ENCODE assay signal across 9 cellular contexts in the genomic region with DNA sequence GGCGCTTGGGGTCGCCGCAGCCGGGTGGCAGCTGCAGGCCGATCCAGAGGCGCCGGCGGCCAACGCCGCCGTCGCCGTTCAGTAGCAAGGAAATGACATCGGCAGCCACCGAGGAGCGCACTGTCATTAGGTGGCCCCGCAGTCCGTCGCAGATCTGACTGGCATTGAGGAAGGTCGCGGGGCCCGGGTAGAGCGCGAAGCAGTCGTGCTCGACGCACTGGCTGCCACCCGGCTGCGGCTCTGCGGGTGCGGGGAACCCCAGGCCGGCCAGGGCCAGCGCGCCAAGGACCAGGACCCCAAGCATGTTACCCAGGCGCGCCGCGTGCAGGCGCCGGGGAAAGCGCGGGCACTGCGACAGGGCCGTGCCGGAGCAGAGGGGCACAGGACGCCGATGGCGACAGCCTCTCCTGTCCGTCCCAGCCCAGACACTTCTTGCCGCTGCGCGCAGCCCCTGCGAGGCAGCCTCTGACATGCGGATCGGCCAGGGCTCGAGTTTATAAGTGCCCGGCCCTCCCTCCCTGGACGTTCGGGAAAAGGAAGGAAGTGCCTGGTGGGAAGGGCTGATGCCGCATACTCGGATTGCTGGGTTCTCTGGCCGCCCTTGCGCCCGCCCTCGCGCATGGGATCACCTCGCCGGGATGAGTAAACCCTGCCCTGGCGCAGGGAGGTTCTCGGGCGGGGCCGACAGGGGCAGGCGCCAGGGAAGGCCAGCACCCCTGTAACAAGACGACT. TPM values are rescaled to one million over a fixed set of nuclear protein-coding genes. Genes with fewer than 3 reads are reported as not detected.
A peak's percentile ranks its signal among the peaks of the same experiment; 100 is the strongest.
DNase-seq lines count a peak whose midpoint lies in the region; ATAC-seq and TF ChIP-seq lines count a peak whose summit lies in the region.
"Had no signal": no experiment of that assay in that cellular context is flagged by ENCODE, and none has a peak within 500 bp of the region (broad histone marks: within the 10 kb centered on the region; RNA-seq: fewer than 3 reads in every experiment).

TSS of gene THBD (minus strand) at position 472 of the 732 bp plus-strand sequence. CDS start at position 304, 168 bp downstream.

- DNase-seq in NOMO-1 treated with dmso at 0.1 percent for 144 hours (lab: John Stamatoyannopoulos, UW; ENCODE audit: unreplicated experiment) (peak; percentile 32), endodermal cell (peak; percentile 85), mesenchymal stem cell (peak; percentile 86), transverse colon (peak; percentile 56), SKM-1 treated with dmso at 0.1 percent for 144 hours (lab: John Stamatoyannopoulos, UW; ENCODE audit: unreplicated experiment) (no peak)
- DNase-seq in activated naive CD4-positive, alpha-beta T cell treated with anti-CD3 and anti-CD28 coated beads, Interleukin-2, amount 50 U/mL, for 16 hours, result no peak

- in situ Hi-C loops in transverse colon (cut with MboI; ENCODE audit: low pct_ligation_motif_present in 1 of 4, low pct_unique_long_range_greater_than_20kb in 1 of 4, low sequenced_read_pairs in 3 of 4), result no loop called here

- H3K9me3 ChIP-seq in endodermal cell (ENCODE audit: control insufficient read depth, low read length), result no peaks in the 10 kb centered on the region
- no peaks in the 10 kb centered on the region for H3K9me3 ChIP-seq in mesenchymal stem cell (ENCODE audit: control insufficient read depth, low read length)
- no peaks in the 10 kb centered on the region for H3K9me3 ChIP-seq in transverse colon

- H2BK15ac ChIP-seq in mesenchymal stem cell (ENCODE audit: low read depth, poor library complexity, severe bottlenecking), result peak within 1 kb of the TSS; percentile 52

- 1% methylated on average over 34 to 74 of the region's 74 CpGs for WGBS in endodermal cell (ENCODE audit: insufficient coverage in 1 of 2, insufficient read length in 1 of 2), 2 experiments
- WGBS in mesenchymal stem cell, result 1% methylated on average over 68 of the region's 74 CpGs
- 3% methylated on average over 46 of the region's 74 CpGs; no CpG with 5 or more reads in 1 of the 2 donors for WGBS in transverse colon (ENCODE audit: low coverage in 1 of 2), 2 donors

- peak within 1 kb of the TSS; percentile 54 for H2AFZ ChIP-seq in mesenchymal stem cell (ENCODE audit: low read depth, low read length)

- H3K79me1 ChIP-seq in mesenchymal stem cell (replicated peaks; ENCODE audit: low read length, poor library complexity, severe bottlenecking), result peaks cover 7% of the 10 kb centered on the region

- no peak within 1 kb of the TSS for H2AK5ac ChIP-seq in mesenchymal stem cell (ENCODE audit: low read length, severe bottlenecking)

- intact Hi-C loops in transverse colon (cut with DNase I; ENCODE audit: low total_unique reads), result no loop called here

- H3K4me3 Mint-ChIP-seq in endodermal cell, result peak within 1 kb of the TSS; percentile 77
- H3K4me3 Mint-ChIP-seq: memory B cell had no signal

- peak; percentile 76 for TF ChIP-seq POLR2A in transverse colon (IDR thresholded peaks at IDR 0.05)

- no peak within 1 kb of the TSS for H3K14ac ChIP-seq in mesenchymal stem cell (ENCODE audit: low read length in 2 of 2)

- peak within 1 kb of the TSS; percentile 97 for H3K4me2 ChIP-seq in mesenchymal stem cell (ENCODE audit: low read length, poor library complexity, severe bottlenecking)

- peak within 1 kb of the TSS; percentile 78 to 86 for H3K18ac ChIP-seq in mesenchymal stem cell (ENCODE audit: low read depth in 1 of 2, low read length in 2 of 2)

- H3K9ac ChIP-seq in endodermal cell (ENCODE audit: extremely low read depth, low read length, poor library complexity, severe bottlenecking) (no peak within 1 kb of the TSS), mesenchymal stem cell (ENCODE audit: low read length) (peak within 1 kb of the TSS; percentile 92)

- no peak within 1 kb of the TSS for H3K27ac Mint-ChIP-seq in endodermal cell
- H3K27ac Mint-ChIP-seq: memory B cell had no signal

- H3K36me3 ChIP-seq in endodermal cell (ENCODE audit: control insufficient read depth, insufficient read depth, low read length) (no peaks in the 10 kb centered on the region), mesenchymal stem cell (ENCODE audit: control insufficient read depth in 1 of 2, insufficient read depth in 2 of 2, low read depth in 1 of 2, low read length in 2 of 2) (peaks cover 4 to 28% of the 10 kb centered on the region in 2 experiments), transverse colon (no peaks in the 10 kb centered on the region)

- H3K4ac ChIP-seq in mesenchymal stem cell (ENCODE audit: low read depth in 1 of 2, low read length in 2 of 2), result peak within 1 kb of the TSS; percentile 17 to 24

- H3K27me3 Mint-ChIP-seq in endodermal cell (ENCODE audit: insufficient read depth), result peaks cover 69% of the 10 kb centered on the region

- peak within 1 kb of the TSS; percentile 77 for H2BK120ac ChIP-seq in mesenchymal stem cell (ENCODE audit: low read depth, low read length)

- no peak within 1 kb of the TSS for H2BK5ac ChIP-seq in mesenchymal stem cell (ENCODE audit: low read depth, low read length, poor library complexity, severe bottlenecking)

- peaks cover 38% of the 10 kb centered on the region for H3K4me1 Mint-ChIP-seq in endodermal cell
- H3K4me1 Mint-ChIP-seq: memory B cell had no signal

- H3K9me3 Mint-ChIP-seq in endodermal cell, result no peaks in the 10 kb centered on the region

- H3K27me3 ChIP-seq in endodermal cell (ENCODE audit: control insufficient read depth, insufficient read depth, low read length, poor library complexity, severe bottlenecking), result peaks cover 46% of the 10 kb centered on the region
- H3K27me3 ChIP-seq in mesenchymal stem cell (ENCODE audit: control insufficient read depth in 1 of 2, insufficient read depth in 1 of 2, low read length in 2 of 2), result no peaks in the 10 kb centered on the region
- H3K27me3 ChIP-seq in transverse colon, result peaks cover 65% of the 10 kb centered on the region

- H3K27ac ChIP-seq in endodermal cell (ENCODE audit: low read depth, low read length) (no peak within 1 kb of the TSS), mesenchymal stem cell (ENCODE audit: low read length, poor library complexity, severe bottlenecking) (peak within 1 kb of the TSS; percentile 8), transverse colon (peak within 1 kb of the TSS; percentile 65 to 79 (median 73))

- no peak for TF ChIP-seq EP300 in transverse colon (IDR thresholded peaks at IDR 0.05; ENCODE audit: low read depth)

- TF ChIP-seq CTCF in GM12875 (IDR thresholded peaks at IDR 0.05; ENCODE audit: borderline replicate concordance, insufficient read depth, low read depth, low read length), result no peak
- no peak for TF ChIP-seq CTCF in endodermal cell (conservative IDR thresholded peaks at IDR 0.05)
- no peak for TF ChIP-seq CTCF in transverse colon (IDR thresholded peaks at IDR 0.05)

- peak within 1 kb of the TSS; percentile 59 for H4K8ac ChIP-seq in mesenchymal stem cell (ENCODE audit: low read length)

- H2BK12ac ChIP-seq in mesenchymal stem cell (ENCODE audit: low read length in 2 of 2), result peak within 1 kb of the TSS in 1 of 2 experiments; percentile 82

- H3K4me3 ChIP-seq in GM12875 (ENCODE audit: low read depth, low read length) (peak within 1 kb of the TSS; percentile 36), endodermal cell (ENCODE audit: low read length) (peak within 1 kb of the TSS; percentile 84), mesenchymal stem cell (ENCODE audit: insufficient read depth in 1 of 2, low read depth in 1 of 2, low read length in 2 of 2) (peak within 1 kb of the TSS; percentile 59 to 83), transverse colon (peak within 1 kb of the TSS; percentile 16 to 51 (median 29))

- ATAC-seq in GM21381 (IDR thresholded peaks at IDR 0.05; ENCODE audit: unreplicated experiment), result no peak

- no peaks in the 10 kb centered on the region for H3K36me3 Mint-ChIP-seq in endodermal cell (ENCODE audit: low read depth)

- H3K23ac ChIP-seq in mesenchymal stem cell (ENCODE audit: low read length in 2 of 2), result peak within 1 kb of the TSS in 1 of 2 experiments; percentile 23

- H4K91ac ChIP-seq in mesenchymal stem cell (ENCODE audit: low read length), result peak within 1 kb of the TSS; percentile 74

- H3K4me1 ChIP-seq in endodermal cell (ENCODE audit: control insufficient read depth, insufficient read depth, low read length) (peaks cover 2% of the 10 kb centered on the region), mesenchymal stem cell (ENCODE audit: control insufficient read depth, insufficient read depth, low read depth, low read length) (peaks cover 36% of the 10 kb centered on the region), transverse colon (peaks cover 7 to 36% (median 26%) of the 10 kb centered on the region in 4 donors)

RNA-seq across cellular contexts. Expression of gene THBD, which starts in this region (rescaled TPM):
- total RNA-seq in endodermal cell, result 1 to 10 TPM; 1.2 to 2.0 TPM
- 0.68 TPM for polyA plus RNA-seq in endodermal cell (2013, experiment 1 of 2)
- polyA plus RNA-seq in endodermal cell (2013, experiment 2 of 2), result 0.75 TPM
- 9.7 TPM for polyA plus RNA-seq in mesenchymal stem cell (2013, experiment 1 of 2)
- 9.8 TPM for polyA plus RNA-seq in mesenchymal stem cell (2013, experiment 2 of 2)
- 10 to 100 TPM in 3 of 4 donors, 1 to 10 TPM in 1; 7.8 to 30.3 (median 18.6) TPM for total RNA-seq in transverse colon

Comparison
In these comparisons a context has a peak if more than half of its experiments do, and no peak if none do; other contexts are left out.
1. H3K4me3 ChIP-seq: peak in every context shown above with its lines; median percentile 84 in endodermal cell; 71 in mesenchymal stem cell; 36 in GM12875; 29 in transverse colon.
2. DNase-seq: peak in NOMO-1 treated with dmso at 0.1 percent for 144 hours (single experiment), endodermal cell (single experiment), mesenchymal stem cell (single experiment) and transverse colon (single experiment); none in SKM-1 treated with dmso at 0.1 percent for 144 hours (single experiment) and activated naive CD4-positive, alpha-beta T cell treated with anti-CD3 and anti-CD28 coated beads, Interleukin-2, amount 50 U/mL, for 16 hours (single experiment).